Comparison of ENCODE assay signal across 17 cellular contexts in the genomic region with DNA sequence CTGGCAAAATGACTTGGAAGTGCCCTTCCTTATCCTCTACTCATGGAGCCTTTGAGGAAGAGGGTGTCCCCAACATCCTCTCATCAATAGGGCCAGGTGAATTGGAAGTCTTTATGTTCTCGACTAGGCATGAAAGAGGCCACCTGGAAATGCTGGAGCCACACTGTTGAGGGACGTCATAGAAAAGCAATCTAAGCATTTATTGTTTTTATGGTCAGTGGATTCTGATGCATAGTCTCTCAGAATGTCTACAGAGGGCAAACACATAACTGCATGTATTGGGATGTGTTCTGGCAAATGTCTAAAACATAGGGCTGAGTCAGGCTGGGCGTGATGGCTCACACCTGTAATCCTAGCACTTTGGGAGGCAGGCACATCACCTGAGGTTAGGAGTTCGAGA.
DNase-seq lines count a peak whose midpoint lies in the region; ATAC-seq and TF ChIP-seq lines count a peak whose summit lies in the region.
"Had no signal": no experiment of that assay in that cellular context is flagged by ENCODE, and none has a peak within 500 bp of the region (broad histone marks: within the 10 kb centered on the region; RNA-seq: fewer than 3 reads in every experiment).

No MANE protein-coding gene starts in this region.

- H3K4me3 Mint-ChIP-seq in endodermal cell: no peak overlapping the region
- H3K4me3 Mint-ChIP-seq in T-helper 17 cell: no peak overlapping the region
- H3K4me3 Mint-ChIP-seq: CD8-positive, alpha-beta T cell had no signal

- H3K36me3 Mint-ChIP-seq in endodermal cell (ENCODE audit: low read depth) (peaks cover 2% of the 10 kb centered on the region), T-helper 17 cell (ENCODE audit: low read depth) (no peaks in the 10 kb centered on the region)
- H3K36me3 Mint-ChIP-seq: CD8-positive, alpha-beta T cell had no signal

- ATAC-seq in mucosa of descending colon (peak; percentile 66), T-helper 17 cell (no peak)
- ATAC-seq: CD8-positive, alpha-beta T cell; Right ventricle myocardium inferior had no signal

- H3K27ac Mint-ChIP-seq in endodermal cell: peak overlapping the region; percentile 33
- H3K27ac Mint-ChIP-seq in T-helper 17 cell: no peak overlapping the region
- H3K27ac Mint-ChIP-seq: CD8-positive, alpha-beta T cell had no signal

- H3K27me3 ChIP-seq in endodermal cell (ENCODE audit: control insufficient read depth, insufficient read depth, low read length, poor library complexity, severe bottlenecking): no peaks in the 10 kb centered on the region

- H3K9me3 ChIP-seq in endodermal cell (ENCODE audit: control insufficient read depth, low read length): no peaks in the 10 kb centered on the region
- H3K9me3 ChIP-seq in mucosa of descending colon: no peaks in the 10 kb centered on the region
- H3K9me3 ChIP-seq in T-helper 17 cell (ENCODE audit: control insufficient read depth, low read length, poor library complexity, severe bottlenecking): no peaks in the 10 kb centered on the region

- H3K4me3 ChIP-seq in endodermal cell (ENCODE audit: low read length) (no peak overlapping the region), mucosa of descending colon (no peak overlapping the region)

- intact Hi-C loops in mucosa of descending colon (cut with DNase I, micrococcal nuclease) (no loop called here), posterior cingulate gyrus (cut with DNase I) (no loop called here)

- peak; percentile 41 for DNase-seq in NCI-H1105 treated with DMSO at 0.1 percent for 48 hours (lab: John Stamatoyannopoulos, UW)
- DNase-seq in NCI-H1105 (lab: John Stamatoyannopoulos, UW): no peak
- DNase-seq in DMS79 treated with DMSO at 0.1 percent for 48 hours (lab: John Stamatoyannopoulos, UW): peak; percentile 62
- no peak for DNase-seq in endodermal cell
- no peak for DNase-seq in mucosa of descending colon
- no peak for DNase-seq in posterior cingulate gyrus
- DNase-seq in T-helper 17 cell: no peak
- DNase-seq: AML-193; C1 segment of cervical spinal cord; CD8-positive, alpha-beta T cell; H7; KG1; NCI-H1092 treated with DMSO at 0.1 percent for 48 hours; NCI-H2029 treated with DMSO at 0.1 percent for 48 hours; NCI-H774 had no signal

- TF ChIP-seq CTCF in endodermal cell (conservative IDR thresholded peaks at IDR 0.05) (no peak), mucosa of descending colon (IDR thresholded peaks at IDR 0.05) (no peak)

- H3K4me1 ChIP-seq in endodermal cell (ENCODE audit: control insufficient read depth, insufficient read depth, low read length): no peaks in the 10 kb centered on the region
- no peaks in the 10 kb centered on the region for H3K4me1 ChIP-seq in mucosa of descending colon (ENCODE audit: low read depth)

- H3K27me3 Mint-ChIP-seq in endodermal cell (ENCODE audit: insufficient read depth): no peaks in the 10 kb centered on the region
- H3K27me3 Mint-ChIP-seq in T-helper 17 cell: no peaks in the 10 kb centered on the region

- no peak overlapping the region for H3K9ac ChIP-seq in endodermal cell (ENCODE audit: extremely low read depth, low read length, poor library complexity, severe bottlenecking)

- H3K36me3 ChIP-seq in endodermal cell (ENCODE audit: control insufficient read depth, insufficient read depth, low read length): no peaks in the 10 kb centered on the region
- no peaks in the 10 kb centered on the region for H3K36me3 ChIP-seq in mucosa of descending colon (ENCODE audit: low read depth)

- H3K27ac ChIP-seq in endodermal cell (ENCODE audit: low read depth, low read length): no peak overlapping the region
- H3K27ac ChIP-seq: HL-60 had no signal

- no peaks in the 10 kb centered on the region for H3K9me3 Mint-ChIP-seq in endodermal cell

- WGBS in endodermal cell (ENCODE audit: insufficient coverage in 1 of 2, insufficient read length in 1 of 2), 2 experiments: 97% methylated on average over 4 of the region's 4 CpGs; no CpG with 5 or more reads in 1 of the 2 experiments

- peaks cover 24% of the 10 kb centered on the region for H3K4me1 Mint-ChIP-seq in endodermal cell
- no peaks in the 10 kb centered on the region for H3K4me1 Mint-ChIP-seq in T-helper 17 cell

Comparison
In these comparisons a context has a peak if more than half of its experiments do, and no peak if none do; other contexts are left out.
1. DNase-seq: peak in NCI-H1105 treated with DMSO at 0.1 percent for 48 hours (single experiment) and DMS79 treated with DMSO at 0.1 percent for 48 hours (single experiment); none in NCI-H1105 (single experiment), endodermal cell (single experiment), mucosa of descending colon (0 of 3), posterior cingulate gyrus (0 of 10) and T-helper 17 cell (0 of 3).